In genomic region chr6:126054258-126054702, GRCh38 we compare ENCODE assay signal across 1 cellular context.
TF ChIP-seq lines count a peak whose summit lies in the region.

No MANE protein-coding gene starts in this region.

TF ChIP-seq in K562, 482 proteins besides CTCF, POLR2A, EP300 and RAD21 (continued from another document and continues in another):
- no peak for TF ChIP-seq CEBPZ (IDR thresholded peaks at IDR 0.05; ENCODE audit: borderline replicate concordance, low read depth, low read length)
- TF ChIP-seq ARID1B (IDR thresholded peaks at IDR 0.05): peak; percentile 84
- TF ChIP-seq CBX3 (IDR thresholded peaks at IDR 0.05; ENCODE audit: borderline replicate concordance in 1 of 2, low read length in 2 of 2): no peak
- TF ChIP-seq ZFX (CRISPR knock-in tag; IDR thresholded peaks at IDR 0.05): peak; percentile 57
- TF ChIP-seq ZNF561 (CRISPR knock-in tag; conservative IDR thresholded peaks at IDR 0.05): no peak
- TF ChIP-seq KDM2B (CRISPR knock-in tag; IDR thresholded peaks at IDR 0.05): no peak
- no peak for TF ChIP-seq GTF2F1 (IDR thresholded peaks at IDR 0.05; ENCODE audit: low read depth, low read length)
- TF ChIP-seq NFIC (IDR thresholded peaks at IDR 0.05): peak; percentile 90
- no peak for TF ChIP-seq ZNF280B (CRISPR knock-in tag; IDR thresholded peaks at IDR 0.05)
- TF ChIP-seq WHSC1 (IDR thresholded peaks at IDR 0.05; ENCODE audit: low read length): no peak
- no peak for TF ChIP-seq ZBTB5 (IDR thresholded peaks at IDR 0.05)
- no peak for TF ChIP-seq LARP7 (IDR thresholded peaks at IDR 0.05)
- no peak for TF ChIP-seq MBD1 (CRISPR knock-in tag; IDR thresholded peaks at IDR 0.05)
- peak; percentile 74 for TF ChIP-seq HMGN3 (IDR thresholded peaks at IDR 0.05; ENCODE audit: borderline replicate concordance, extremely low read depth, insufficient read length, low read depth, low read length)
- no peak for TF ChIP-seq TAF9B (IDR thresholded peaks at IDR 0.05; ENCODE audit: partially characterized antibody)
- TF ChIP-seq ATF7 (IDR thresholded peaks at IDR 0.05): peak; percentile 73
- TF ChIP-seq CBX8 (IDR thresholded peaks at IDR 0.05; ENCODE audit: borderline replicate concordance, extremely low read depth, low read depth, low read length, poor library complexity, severe bottlenecking): no peak
- no peak for TF ChIP-seq CAMTA2 (CRISPR knock-in tag; conservative IDR thresholded peaks at IDR 0.05)
- no peak for TF ChIP-seq IRF1 (CRISPR knock-in tag; IDR thresholded peaks at IDR 0.05; ENCODE audit: borderline replicate concordance)
- 0 out of 2 replicates have a peak, but pooled peaks have one; percentile 37 for TF ChIP-seq ATF4 (CRISPR knock-in tag; IDR thresholded peaks at IDR 0.05)
- TF ChIP-seq JUNB (CRISPR knock-in tag; conservative IDR thresholded peaks at IDR 0.05): no peak
- TF ChIP-seq HNRNPL (IDR thresholded peaks at IDR 0.05; ENCODE audit: low read depth, low read length): no peak
- no peak for TF ChIP-seq GTF2E2 (tag; IDR thresholded peaks at IDR 0.05)
- 0 out of 2 replicates have a peak, but pooled peaks have one; percentile 37 for TF ChIP-seq REST (CRISPR knock-in tag; IDR thresholded peaks at IDR 0.05; ENCODE audit: low read depth)
- no peak for TF ChIP-seq THAP12 (CRISPR knock-in tag; IDR thresholded peaks at IDR 0.05)
- TF ChIP-seq ZNF311 (CRISPR knock-in tag; IDR thresholded peaks at IDR 0.05): no peak
- no peak for TF ChIP-seq POU5F1 (IDR thresholded peaks at IDR 0.05; ENCODE audit: borderline replicate concordance, low read depth, low read length, partially characterized antibody)
- no peak for TF ChIP-seq HCFC1 (IDR thresholded peaks at IDR 0.05; ENCODE audit: low read depth, low read length)
- peak; percentile 77 for TF ChIP-seq CBFA2T3 (IDR thresholded peaks at IDR 0.05)
- TF ChIP-seq PBX2 (CRISPR knock-in tag; IDR thresholded peaks at IDR 0.05; ENCODE audit: low read depth): 0 out of 2 replicates have a peak, but pooled peaks have one; percentile 27
- peak; percentile 96 for TF ChIP-seq PBX2 (tag; conservative IDR thresholded peaks at IDR 0.05; ENCODE audit: low read depth)
- TF ChIP-seq SOX6 (IDR thresholded peaks at IDR 0.05): peak; percentile 85
- TF ChIP-seq CHD1 (IDR thresholded peaks at IDR 0.05; ENCODE audit: low read length): no peak
- TF ChIP-seq KDM1A (IDR thresholded peaks at IDR 0.05): peak; percentile 73 to 82
- TF ChIP-seq RBBP5 (IDR thresholded peaks at IDR 0.05; ENCODE audit: borderline replicate concordance, insufficient read depth, low read length, poor library complexity, severe bottlenecking): no peak
- no peak for TF ChIP-seq SLC30A9 (CRISPR knock-in tag; IDR thresholded peaks at IDR 0.05)
- TF ChIP-seq TSC22D4 (tag; IDR thresholded peaks at IDR 0.05): no peak
- no peak; the same call in 1 of the 2 replicates for TF ChIP-seq SMARCC2 (IDR thresholded peaks at IDR 0.05; ENCODE audit: low read depth)
- no peak for TF ChIP-seq ZNF778 (CRISPR knock-in tag; IDR thresholded peaks at IDR 0.05)
- no peak for TF ChIP-seq TGIF2 (CRISPR knock-in tag; IDR thresholded peaks at IDR 0.05)
- peak; percentile 75 for TF ChIP-seq USF2 (CRISPR knock-in tag; IDR thresholded peaks at IDR 0.05)
- peak; percentile 49 for TF ChIP-seq TCF3 (CRISPR knock-in tag; IDR thresholded peaks at IDR 0.05)
- TF ChIP-seq ETS2 (tag; IDR thresholded peaks at IDR 0.05; ENCODE audit: borderline replicate concordance, poor library complexity, severe bottlenecking): no peak
- no peak for TF ChIP-seq TAF7 (tag; IDR thresholded peaks at IDR 0.05)
- no peak for TF ChIP-seq EHMT2 (IDR thresholded peaks at IDR 0.05)
- peak in 1 of 2 experiments; percentile 67; a peak in 2 of 4 replicates for TF ChIP-seq TBL1XR1 (IDR thresholded peaks at IDR 0.05; ENCODE audit: low read length in 2 of 2)
